In the genomic region with DNA sequence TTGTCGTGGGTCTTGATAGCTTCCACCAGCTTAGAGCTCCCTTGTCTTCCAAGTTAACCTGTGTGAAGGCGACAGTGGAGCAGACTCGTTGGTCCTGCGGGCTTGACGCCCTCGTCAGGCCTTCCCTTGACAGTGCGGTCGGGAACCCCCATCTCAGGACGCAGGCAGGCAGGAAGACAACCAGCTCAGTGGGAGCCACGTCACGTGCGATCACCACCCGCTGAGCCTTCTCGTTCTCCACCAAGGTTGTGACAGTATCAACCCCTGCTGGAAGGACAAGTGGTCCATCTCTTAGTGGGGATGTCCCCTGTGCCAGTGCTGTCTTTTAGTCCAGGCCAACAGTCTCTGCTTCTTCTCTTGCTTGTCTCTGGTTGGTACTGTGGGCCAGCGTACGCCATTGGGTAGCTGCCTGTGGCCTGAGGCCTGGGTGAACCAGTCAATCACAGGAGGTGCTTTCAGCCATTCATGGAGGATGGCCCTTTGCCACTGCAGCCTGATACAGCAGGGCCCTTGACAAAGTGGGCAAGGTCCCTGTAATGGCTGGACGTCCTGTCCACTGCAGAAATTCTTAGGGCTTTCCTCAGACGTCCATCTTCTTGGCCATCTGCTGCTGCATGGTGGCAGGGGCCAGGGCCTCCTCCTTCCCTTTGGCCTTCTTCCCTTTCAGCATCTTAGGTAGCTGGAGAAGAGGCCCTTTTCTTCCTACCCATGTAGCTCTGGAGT, we compare ENCODE assay signal across 21 cellular contexts. TPM values are rescaled to one million over a fixed set of nuclear protein-coding genes. Genes with fewer than 3 reads are reported as not detected.
DNase-seq lines count a peak whose midpoint lies in the region; ATAC-seq, FAIRE-seq and TF ChIP-seq lines count a peak whose summit lies in the region.
"Had no signal": no experiment of that assay in that cellular context is flagged by ENCODE, and none has a peak within 500 bp of the region (broad histone marks: within the 10 kb centered on the region; RNA-seq: fewer than 3 reads in every experiment).

No MANE protein-coding gene starts in this region.

- peaks cover 20% of the 10 kb centered on the region for H3F3A ChIP-seq in neural progenitor cell (ENCODE audit: low read depth)

- H3K27ac ChIP-seq in neural progenitor cell = no peak overlapping the region
- H3K27ac ChIP-seq: gastroesophageal sphincter, lower lobe of right lung, ovary had no signal

- peaks cover 42% of the 10 kb centered on the region for H3K4me1 Mint-ChIP-seq in neural progenitor cell

- no peak overlapping the region for H3K4me3 Mint-ChIP-seq in neural progenitor cell
- H3K4me3 Mint-ChIP-seq: CD8-positive, alpha-beta T cell; stimulated activated naive CD8-positive, alpha-beta T cell treated with anti-CD3 and anti-CD28 coated beads, Interleukin-15, Interleukin-2, amounts not matched to agents 100 ng/mL and 50 ng/mL, for 24 hours had no signal

- H3K9ac ChIP-seq in neural progenitor cell = no peak overlapping the region

- H3K36me3 ChIP-seq in neural progenitor cell = no peaks in the 10 kb centered on the region
- H3K36me3 ChIP-seq: lower lobe of right lung, ovary had no signal

- peak; percentile 12 for DNase-seq in GM12865 (ENCODE audit: low read depth)
- DNase-seq in HTR-8/SVneo (ENCODE audit: insufficient read length, low spot score) = no peak
- DNase-seq in ecto neural progenitor cell (ENCODE audit: low spot score) = peak; percentile 59
- peak; percentile 56 for DNase-seq in neural progenitor cell (ENCODE audit: low spot score)
- no peak for DNase-seq in activated naive CD4-positive, alpha-beta T cell treated with Interleukin-2 at 50 U/mL for 16 hours
- DNase-seq: activated CD4-positive, alpha-beta T cell treated with anti-CD3 and anti-CD28 coated beads for 4 hours; activated naive CD4-positive, alpha-beta T cell treated with anti-CD3 and anti-CD28 coated beads, Interleukin-2, amount 50 U/mL, for 16 hours; DND-41; erythroblast; Kasumi-1; lower lobe of right lung; NCI-H1092 treated with DMSO at 0.1 percent for 48 hours; NCI-H82 had no signal

- H3K27me3 Mint-ChIP-seq in neural progenitor cell (ENCODE audit: insufficient read depth, low read depth) = no peaks in the 10 kb centered on the region
- H3K27me3 Mint-ChIP-seq: stimulated activated naive CD8-positive, alpha-beta T cell treated with anti-CD3 and anti-CD28 coated beads, Interleukin-15, Interleukin-2, amounts not matched to agents 100 ng/mL and 50 ng/mL, for 24 hours had no signal

- no peak overlapping the region for H3K27ac Mint-ChIP-seq in neural progenitor cell
- H3K27ac Mint-ChIP-seq: CD8-positive, alpha-beta T cell; stimulated activated naive CD8-positive, alpha-beta T cell treated with anti-CD3 and anti-CD28 coated beads, Interleukin-15, Interleukin-2, amounts not matched to agents 100 ng/mL and 50 ng/mL, for 24 hours had no signal

- H3K4me1 ChIP-seq in neural progenitor cell = peaks cover 30% of the 10 kb centered on the region

- H3K4me2 ChIP-seq in neural progenitor cell = no peak overlapping the region

- peaks cover 8% of the 10 kb centered on the region for H4K20me1 ChIP-seq in neural progenitor cell (ENCODE audit: low read depth)

- peaks cover 25% of the 10 kb centered on the region for H3K36me3 Mint-ChIP-seq in neural progenitor cell
- H3K36me3 Mint-ChIP-seq: CD8-positive, alpha-beta T cell had no signal

- peak; percentile 32 for TF ChIP-seq CTCF in GM12865 (IDR thresholded peaks at IDR 0.05; ENCODE audit: insufficient read depth, low read depth, low read length, missing control alignments)
- TF ChIP-seq CTCF in neural progenitor cell (IDR thresholded peaks at IDR 0.05) = peak; percentile 38

- FAIRE-seq in HTR-8/SVneo (lab: Jason Lieb, UNC) = peak; percentile 60

- ATAC-seq in GM21786 (IDR thresholded peaks at IDR 0.05; ENCODE audit: unreplicated experiment) = no peak
- ATAC-seq in HG03097 (IDR thresholded peaks at IDR 0.05; ENCODE audit: low FRiP score, unreplicated experiment) = no peak
- ATAC-seq in HG03342 (IDR thresholded peaks at IDR 0.05; ENCODE audit: unreplicated experiment) = no peak
- ATAC-seq: CD8-positive, alpha-beta T cell; gastroesophageal sphincter; lower lobe of right lung had no signal

- peaks cover 25% of the 10 kb centered on the region for H3K9me3 Mint-ChIP-seq in neural progenitor cell
- H3K9me3 Mint-ChIP-seq: CD8-positive, alpha-beta T cell; stimulated activated naive CD8-positive, alpha-beta T cell treated with anti-CD3 and anti-CD28 coated beads, Interleukin-15, Interleukin-2, amounts not matched to agents 100 ng/mL and 50 ng/mL, for 24 hours had no signal

- H3K27me3 ChIP-seq in neural progenitor cell = no peaks in the 10 kb centered on the region
- H3K27me3 ChIP-seq: dorsolateral prefrontal cortex, gastroesophageal sphincter, ovary had no signal

- H3K79me2 ChIP-seq in neural progenitor cell (ENCODE audit: low read depth) = peaks cover 36% of the 10 kb centered on the region

- H3K9me3 ChIP-seq in neural progenitor cell (ENCODE audit: low read depth) = no peaks in the 10 kb centered on the region
- H3K9me3 ChIP-seq: gastroesophageal sphincter, lower lobe of right lung, ovary had no signal

- no peak overlapping the region for H2AFZ ChIP-seq in neural progenitor cell (replicated peaks)

- H3K4me3 ChIP-seq in GM12865 (ENCODE audit: low read depth, low read length) (no peak overlapping the region), neural progenitor cell (no peak overlapping the region)
- H3K4me3 ChIP-seq: gastroesophageal sphincter, lower lobe of right lung, ovary had no signal

RNA-seq across cellular contexts. Expression of a gene that starts 31.4 kb away (rescaled TPM):
- 36.6 and 140 TPM in 2 replicates for total RNA-seq in neural progenitor cell (ENCODE audit: low replicate concordance)

Comparison
In these comparisons a context has a peak if more than half of its experiments do, and no peak if none do; other contexts are left out.
1. DNase-seq: peak in GM12865 (single experiment), ecto neural progenitor cell (single experiment) and neural progenitor cell (single experiment); none in HTR-8/SVneo (single experiment) and activated naive CD4-positive, alpha-beta T cell treated with Interleukin-2 at 50 U/mL for 16 hours (single experiment).